ENCODE assay signal across 8 cellular contexts in genomic region chr12:106955377-106956047, GRCh38. TPM values are rescaled to one million over a fixed set of nuclear protein-coding genes. Genes with fewer than 3 reads are reported as not detected.
DNase-seq lines count a peak whose midpoint lies in the region; ATAC-seq and TF ChIP-seq lines count a peak whose summit lies in the region.

TMEM263 (plus strand) TSS chr12:106955907; CDS start chr12:106967117, 11,210 bp downstream.

- peak; percentile 83 to 95 (median 92) for DNase-seq in CD8-positive, alpha-beta T cell
- DNase-seq in HK-2 (ENCODE audit: unreplicated experiment) (peak; percentile 97), NCI-H82 treated with DMSO at 0.1 percent for 48 hours (lab: John Stamatoyannopoulos, UW; ENCODE audit: unreplicated experiment) (peak; percentile 92), memory B cell (ENCODE audit: low spot score in 2 of 2) (peak; percentile 71 to 74)
- peak; percentile 86 to 88 for DNase-seq in activated CD8-positive, alpha-beta memory T cell treated with anti-CD3 and anti-CD28 coated beads for 4 hours (ENCODE audit: low read depth in 2 of 2)
- DNase-seq in effector memory CD8-positive, alpha-beta T cell, result peak; percentile 85 to 93 (median 91)
- peak; percentile 86 for DNase-seq in stimulated activated CD8-positive, alpha-beta memory T cell treated with anti-CD3 and anti-CD28 coated beads, Interleukin-12 subunit alpha, Interleukin-12 subunit beta, amount 100 ng/mL, for 1 hour (ENCODE audit: low read depth)

- peak within 1 kb of the TSS; percentile 93 for H3K4me3 ChIP-seq in CD8-positive, alpha-beta T cell (ENCODE audit: low read depth, low read length)

- CTCF ChIA-PET in CD8-positive, alpha-beta T cell (lab: Charles Lee), result interaction anchor here (1.5 to 1.7 kb wide), 2 partner anchors 25 to 28 kb away, joined by 4 to 6 read pairs; no protein-coding TSS in a partner anchor

- peak within 1 kb of the TSS; percentile 76 for H3K27ac ChIP-seq in CD8-positive, alpha-beta T cell (ENCODE audit: low read depth, low read length)

- H3K9me3 Mint-ChIP-seq in CD8-positive, alpha-beta T cell, result peaks cover 3% of the 10 kb centered on the region
- no peaks in the 10 kb centered on the region for H3K9me3 Mint-ChIP-seq in effector memory CD8-positive, alpha-beta T cell
- no peaks in the 10 kb centered on the region for H3K9me3 Mint-ChIP-seq in memory B cell

- intact Hi-C loops in CD8-positive, alpha-beta T cell (cut with DNase I, micrococcal nuclease), result loop anchor here (1.0 to 10.0 kb wide), 11 partner anchors 31 to 1848 kb away; partner anchors contain the start of genes CRY1 (in 2 of the 2), RIC8B (in 2 of the 2), CKAP4 (in 1 of the 2) and POLR3B (in 1 of the 2)

- no peaks in the 10 kb centered on the region for H3K27me3 Mint-ChIP-seq in CD8-positive, alpha-beta T cell (ENCODE audit: low read depth)
- H3K27me3 Mint-ChIP-seq in effector memory CD8-positive, alpha-beta T cell, result no peaks in the 10 kb centered on the region
- H3K27me3 Mint-ChIP-seq in memory B cell, result no peaks in the 10 kb centered on the region

- peak within 1 kb of the TSS; percentile 97 for H3K4me3 Mint-ChIP-seq in CD8-positive, alpha-beta T cell
- peak within 1 kb of the TSS; percentile 98 for H3K4me3 Mint-ChIP-seq in effector memory CD8-positive, alpha-beta T cell
- H3K4me3 Mint-ChIP-seq in memory B cell, result peak within 1 kb of the TSS; percentile 97

- H3K36me3 Mint-ChIP-seq in CD8-positive, alpha-beta T cell, result peaks cover 19% of the 10 kb centered on the region
- peaks cover 20% of the 10 kb centered on the region for H3K36me3 Mint-ChIP-seq in effector memory CD8-positive, alpha-beta T cell (ENCODE audit: insufficient read depth)
- no peaks in the 10 kb centered on the region for H3K36me3 Mint-ChIP-seq in memory B cell

- TF ChIP-seq CTCF in CD8-positive, alpha-beta T cell (IDR thresholded peaks at IDR 0.05), result no peak

- peaks cover 18% of the 10 kb centered on the region for H3K4me1 ChIP-seq in CD8-positive, alpha-beta T cell (ENCODE audit: insufficient read depth, low read length)

- peaks cover 41% of the 10 kb centered on the region for H3K4me1 Mint-ChIP-seq in CD8-positive, alpha-beta T cell (ENCODE audit: low read depth)
- H3K4me1 Mint-ChIP-seq in effector memory CD8-positive, alpha-beta T cell (ENCODE audit: low read depth in 2 of 2), result peaks cover 11 to 33% of the 10 kb centered on the region in 2 donors
- peaks cover 14% of the 10 kb centered on the region for H3K4me1 Mint-ChIP-seq in memory B cell

- peak; percentile 81 for ATAC-seq in CD8-positive, alpha-beta T cell
- ATAC-seq in GM19452 (IDR thresholded peaks at IDR 0.05; ENCODE audit: unreplicated experiment), result peak; percentile 74
- peak; percentile 78 for ATAC-seq in effector memory CD8-positive, alpha-beta T cell (replicated peaks)
- ATAC-seq in memory B cell (ENCODE audit: low read depth), result peak; percentile 80

- H3K36me3 ChIP-seq in CD8-positive, alpha-beta T cell (ENCODE audit: insufficient read depth, low read length), result no peaks in the 10 kb centered on the region

- no peaks in the 10 kb centered on the region for H3K27me3 ChIP-seq in CD8-positive, alpha-beta T cell (ENCODE audit: insufficient read depth, low read length)

- H3K9me3 ChIP-seq in CD8-positive, alpha-beta T cell (ENCODE audit: low read length), result no peaks in the 10 kb centered on the region

- POLR2A ChIA-PET in CD8-positive, alpha-beta T cell (lab: Charles Lee), result interaction anchor here (0.9 to 2.3 kb wide), 14 partner anchors 14 to 1719 kb away, joined by 3 to 14 read pairs (median 4); partner anchors contain the start of genes APPL2, CRY1, MTERF2 and PWP1

- H3K27ac Mint-ChIP-seq in CD8-positive, alpha-beta T cell, result peak within 1 kb of the TSS; percentile 96
- H3K27ac Mint-ChIP-seq in effector memory CD8-positive, alpha-beta T cell, result peak within 1 kb of the TSS; percentile 97 to 99
- peak within 1 kb of the TSS; percentile 94 for H3K27ac Mint-ChIP-seq in memory B cell

RNA-seq across cellular contexts. Expression of gene TMEM263, which starts in this region (rescaled TPM):
- total RNA-seq in CD8-positive, alpha-beta T cell, result 10 to 100 TPM; 34.3 to 35.3 TPM

Comparison
In these comparisons a context has a peak if more than half of its experiments do, and no peak if none do; other contexts are left out.
1. Peak in every context shown above with its lines: DNase-seq, ATAC-seq, H3K4me3 ChIP-seq and H3K27ac ChIP-seq.